ENCODE assay signal across 12 cellular contexts in genomic region chr10:43121444-43121843, GRCh38. TPM values are rescaled to one million over a fixed set of nuclear protein-coding genes. Genes with fewer than 3 reads are reported as not detected.
DNase-seq lines count a peak whose midpoint lies in the region; ATAC-seq and TF ChIP-seq lines count a peak whose summit lies in the region.
"Had no signal": no experiment of that assay in that cellular context is flagged by ENCODE, and none has a peak within 500 bp of the region (broad histone marks: within the 10 kb centered on the region; RNA-seq: fewer than 3 reads in every experiment).

No MANE protein-coding gene starts in this region.

- H3K79me1 ChIP-seq in trophoblast cell (ENCODE audit: low read length), result no peaks in the 10 kb centered on the region

- H3K27me3 Mint-ChIP-seq in T-helper 1 cell treated with Interleukin-12 subunit alpha and Interleukin-12 subunit beta and Interleukin-4 antibody, amounts not matched to agents 30 μg/mL and 1 μg/mL, for 36 hours (ENCODE audit: low read depth), result no peaks in the 10 kb centered on the region
- no peaks in the 10 kb centered on the region for H3K27me3 Mint-ChIP-seq in activated naive CD8-positive, alpha-beta T cell treated with anti-CD3 and anti-CD28 coated beads, Interleukin-2, amount 10 ng/mL, durations not matched to agents 7 days and 5 days

- H3K14ac ChIP-seq in trophoblast cell (ENCODE audit: low read length), result no peak overlapping the region

- DNase-seq in T-helper 1 cell (no peak), trophoblast cell (no peak), NCI-H510A treated with DMSO at 0.1 percent for 48 hours (lab: John Stamatoyannopoulos, UW) (no peak), WERI-Rb-1 (no peak)
- DNase-seq in activated naive CD8-positive, alpha-beta T cell treated with anti-CD3 and anti-CD28 coated beads, Interleukin-2, amount 10 ng/mL, durations not matched to agents 7 days and 5 days, result no peak
- DNase-seq: mesendoderm, NCI-H1048, PC-3 had no signal

- no peak overlapping the region for H3K23ac ChIP-seq in trophoblast cell (ENCODE audit: low read length)

- no peaks in the 10 kb centered on the region for H3K79me2 ChIP-seq in trophoblast cell (ENCODE audit: control insufficient read depth, insufficient read depth, low read length, poor library complexity)

- peak overlapping the region; percentile 78 for H3K4me3 Mint-ChIP-seq in T-helper 1 cell treated with Interleukin-12 subunit alpha and Interleukin-12 subunit beta and Interleukin-4 antibody, amounts not matched to agents 30 μg/mL and 1 μg/mL, for 36 hours
- peak overlapping the region; percentile 78 for H3K4me3 Mint-ChIP-seq in activated naive CD8-positive, alpha-beta T cell treated with anti-CD3 and anti-CD28 coated beads, Interleukin-2, amount 10 ng/mL, durations not matched to agents 7 days and 5 days

- H2AFZ ChIP-seq in trophoblast cell (ENCODE audit: insufficient read depth, low read length, poor library complexity), result no peak overlapping the region

- H3K9me3 ChIP-seq in trophoblast cell (ENCODE audit: insufficient read depth, low read depth, low read length) (no peaks in the 10 kb centered on the region), WERI-Rb-1 (ENCODE audit: severe bottlenecking) (no peaks in the 10 kb centered on the region)
- H3K9me3 ChIP-seq: A549 had no signal

- H3K4me2 ChIP-seq in trophoblast cell (ENCODE audit: low read length), result no peak overlapping the region
- H3K4me2 ChIP-seq: A549 had no signal

- no peak overlapping the region for H4K12ac ChIP-seq in trophoblast cell (ENCODE audit: low read depth, low read length)

- H3K4me1 Mint-ChIP-seq in T-helper 1 cell treated with Interleukin-12 subunit alpha and Interleukin-12 subunit beta and Interleukin-4 antibody, amounts not matched to agents 30 μg/mL and 1 μg/mL, for 36 hours (ENCODE audit: low read depth), result peaks cover 63% of the 10 kb centered on the region
- peaks cover 29% of the 10 kb centered on the region for H3K4me1 Mint-ChIP-seq in activated naive CD8-positive, alpha-beta T cell treated with anti-CD3 and anti-CD28 coated beads, Interleukin-2, amount 10 ng/mL, durations not matched to agents 7 days and 5 days

- H3K27ac ChIP-seq in trophoblast cell (ENCODE audit: low read depth, low read length) (no peak overlapping the region), WERI-Rb-1 (no peak overlapping the region)
- H3K27ac ChIP-seq: A549 had no signal

- H3K36me3 ChIP-seq in trophoblast cell (ENCODE audit: control insufficient read depth in 1 of 2, insufficient read depth in 2 of 2, low read length in 2 of 2) (no peaks in the 10 kb centered on the region), WERI-Rb-1 (no peaks in the 10 kb centered on the region)

- H2BK12ac ChIP-seq in trophoblast cell (ENCODE audit: low read length), result no peak overlapping the region

- peak overlapping the region; percentile 99 for H3K27ac Mint-ChIP-seq in T-helper 1 cell treated with Interleukin-12 subunit alpha and Interleukin-12 subunit beta and Interleukin-4 antibody, amounts not matched to agents 30 μg/mL and 1 μg/mL, for 36 hours
- H3K27ac Mint-ChIP-seq in activated naive CD8-positive, alpha-beta T cell treated with anti-CD3 and anti-CD28 coated beads, Interleukin-2, amount 10 ng/mL, durations not matched to agents 7 days and 5 days, result peak overlapping the region; percentile 94

- H3K18ac ChIP-seq in trophoblast cell (ENCODE audit: low read length), result no peak overlapping the region

- no peaks in the 10 kb centered on the region for H3K9me3 Mint-ChIP-seq in T-helper 1 cell treated with Interleukin-12 subunit alpha and Interleukin-12 subunit beta and Interleukin-4 antibody, amounts not matched to agents 30 μg/mL and 1 μg/mL, for 36 hours
- H3K9me3 Mint-ChIP-seq in activated naive CD8-positive, alpha-beta T cell treated with anti-CD3 and anti-CD28 coated beads, Interleukin-2, amount 10 ng/mL, durations not matched to agents 7 days and 5 days, result no peaks in the 10 kb centered on the region

- no peak overlapping the region for H2BK5ac ChIP-seq in trophoblast cell (ENCODE audit: low read depth, low read length, poor library complexity)

- POLR2A ChIA-PET in activated naive CD8-positive, alpha-beta T cell treated with anti-CD3 and anti-CD28 coated beads, Interleukin-2, amount 10 ng/mL, durations not matched to agents 7 days and 5 days (lab: Charles Lee), result interaction anchor here (0.6 to 11.1 kb wide), 10 partner anchors 8 to 338 kb away, joined by 3 to 175 read pairs (median 4); partner anchors contain the start of gene CSGALNACT2

- no peak for TF ChIP-seq CTCF in WERI-Rb-1 (IDR thresholded peaks at IDR 0.05; ENCODE audit: low read depth, low read length)

- H3K9ac ChIP-seq in trophoblast cell (ENCODE audit: low read length), result no peak overlapping the region

- no peaks in the 10 kb centered on the region for H3K36me3 Mint-ChIP-seq in T-helper 1 cell treated with Interleukin-12 subunit alpha and Interleukin-12 subunit beta and Interleukin-4 antibody, amounts not matched to agents 30 μg/mL and 1 μg/mL, for 36 hours (ENCODE audit: low read depth)
- H3K36me3 Mint-ChIP-seq in activated naive CD8-positive, alpha-beta T cell treated with anti-CD3 and anti-CD28 coated beads, Interleukin-2, amount 10 ng/mL, durations not matched to agents 7 days and 5 days, result no peaks in the 10 kb centered on the region

- H2AK5ac ChIP-seq in trophoblast cell (ENCODE audit: low read length), result no peak overlapping the region

- ATAC-seq in HG02759 (IDR thresholded peaks at IDR 0.05; ENCODE audit: unreplicated experiment) (peak; percentile 16), HG02798 (IDR thresholded peaks at IDR 0.05; ENCODE audit: poor library complexity, unreplicated experiment) (no peak)
- no peak for ATAC-seq in activated naive CD8-positive, alpha-beta T cell treated with anti-CD3 and anti-CD28 coated beads, Interleukin-2, amount 10 ng/mL, durations not matched to agents 7 days and 5 days (ENCODE audit: low read depth)
- ATAC-seq: A549, PC-3 had no signal

- no peak overlapping the region for H2BK120ac ChIP-seq in trophoblast cell (ENCODE audit: insufficient read depth, low read length, poor library complexity)

- H3K4me1 ChIP-seq in trophoblast cell (ENCODE audit: control insufficient read depth in 1 of 2, insufficient read depth in 2 of 2, low read length in 2 of 2), result no peaks in the 10 kb centered on the region
- H3K4me1 ChIP-seq: A549 had no signal

- WGBS in trophoblast cell (ENCODE audit: extremely low coverage, insufficient coverage, insufficient read length), result no CpG with 5 or more reads among the region's 1 CpG

- H3K27me3 ChIP-seq in trophoblast cell (ENCODE audit: insufficient read depth, low read length) (no peaks in the 10 kb centered on the region), WERI-Rb-1 (ENCODE audit: insufficient read depth, low read depth, severe bottlenecking) (peaks cover 83% of the 10 kb centered on the region)

- no peak overlapping the region for H4K8ac ChIP-seq in trophoblast cell (ENCODE audit: low read depth, low read length)

- peak overlapping the region; percentile 50 for H3K4me3 ChIP-seq in trophoblast cell (ENCODE audit: low read depth, low read length)
- H3K4me3 ChIP-seq in WERI-Rb-1 (ENCODE audit: low read depth, low read length), result no peak overlapping the region
- H3K4me3 ChIP-seq: A549 had no signal

- no peak overlapping the region for H3K4ac ChIP-seq in trophoblast cell (ENCODE audit: low read depth, low read length)

- no peak overlapping the region for H4K91ac ChIP-seq in trophoblast cell (ENCODE audit: low read depth, low read length)

RNA-seq across cellular contexts. Expression of gene CSGALNACT2, which starts 16.8 kb away (rescaled TPM):
- 10 to 100 TPM; 37.2 to 39.5 TPM for total RNA-seq in activated naive CD8-positive, alpha-beta T cell treated with anti-CD3 and anti-CD28 coated beads, Interleukin-2, amount 10 ng/mL, durations not matched to agents 7 days and 5 days
- polyA plus RNA-seq in trophoblast cell (2013), result 7.8 and 7.9 TPM in 2 replicates

RNA-seq across cellular contexts. Expression of gene RET, which starts 44.6 kb away (rescaled TPM):
- under 1 TPM in 1 of 2 experiments, not detected in 1; 0.22 TPM for total RNA-seq in activated naive CD8-positive, alpha-beta T cell treated with anti-CD3 and anti-CD28 coated beads, Interleukin-2, amount 10 ng/mL, durations not matched to agents 7 days and 5 days
- polyA plus RNA-seq in trophoblast cell (2013), result 0.03 and 0.04 TPM in 2 replicates
- total RNA-seq: PC-3 had no signal
